Comparison of ENCODE assay signal across 12 cellular contexts in genomic region chr5:175457466-175457865, GRCh38.
DNase-seq lines count a peak whose midpoint lies in the region; ATAC-seq and TF ChIP-seq lines count a peak whose summit lies in the region.
"Had no signal": no experiment of that assay in that cellular context is flagged by ENCODE, and none has a peak within 500 bp of the region (broad histone marks: within the 10 kb centered on the region; RNA-seq: fewer than 3 reads in every experiment).

No MANE protein-coding gene starts in this region.

- H3K9me3 ChIP-seq in Loucy (ENCODE audit: insufficient read depth, low read depth, low read length) = no peaks in the 10 kb centered on the region

- no peaks in the 10 kb centered on the region for H3F3A ChIP-seq in Loucy (ENCODE audit: low read depth)

- H3K4me1 ChIP-seq in Loucy (ENCODE audit: insufficient read depth, low read length, poor library complexity, severe bottlenecking) = no peaks in the 10 kb centered on the region

- no peaks in the 10 kb centered on the region for H3K79me2 ChIP-seq in Loucy (ENCODE audit: insufficient read depth, low read length)

- TF ChIP-seq CTCF in Loucy (conservative IDR thresholded peaks at IDR 0.05; ENCODE audit: low read length) = peak; percentile 18; the same call in 1 of the 2 replicates

- H2AFZ ChIP-seq in Loucy (ENCODE audit: low read length) = no peak overlapping the region

- H3K4me3 ChIP-seq in Loucy (ENCODE audit: low read length, poor library complexity, severe bottlenecking) = no peak overlapping the region

- H3K9ac ChIP-seq in Loucy (ENCODE audit: low read depth, low read length, poor library complexity, severe bottlenecking) = no peak overlapping the region

- no peaks in the 10 kb centered on the region for H3K27me3 ChIP-seq in Loucy (ENCODE audit: insufficient read depth, low read length, poor library complexity, severe bottlenecking)

- H3K36me3 ChIP-seq in Loucy (ENCODE audit: insufficient read depth, low read length) = no peaks in the 10 kb centered on the region

- in situ Hi-C loops in ACHN (cut with HindIII; ENCODE audit: low pct_ligation_motif_present, low pct_unique_long_range_greater_than_20kb, low sequenced_read_pairs) = no loop called here

- DNase-seq in ACHN = peak; percentile 33
- DNase-seq in foreskin melanocyte = no peak
- DNase-seq in NCI-H446 treated with DMSO at 0.1 percent for 48 hours (lab: John Stamatoyannopoulos, UW) = no peak
- no peak for DNase-seq in stimulated activated CD4-positive, alpha-beta T cell treated with anti-CD3 and anti-CD28 coated beads, Interleukin-12 subunit alpha, Interleukin-12 subunit beta, amount 100 ng/mL, for 4 hours
- no peak for DNase-seq in effector CD4-positive, alpha-beta T cell
- DNase-seq: activated T-cell treated with anti-CD3 and anti-CD28 coated beads, Interleukin-2, amount 50 U/mL, for 4 hours; CD4-positive, alpha-beta memory T cell; endodermal cell; SHP77 had no signal

- H3K9me2 ChIP-seq in Loucy (replicated peaks; ENCODE audit: low read depth, low read length) = no peaks in the 10 kb centered on the region

- no peaks in the 10 kb centered on the region for H4K20me1 ChIP-seq in Loucy (ENCODE audit: insufficient read depth, low read length, poor library complexity, severe bottlenecking)

- ATAC-seq in GM18909 (IDR thresholded peaks at IDR 0.05; ENCODE audit: poor library complexity, unreplicated experiment) (peak; percentile 91), HG02763 (IDR thresholded peaks at IDR 0.05; ENCODE audit: unreplicated experiment) (peak; percentile 89)

- no peak overlapping the region for H3K4me2 ChIP-seq in Loucy (ENCODE audit: low read depth, low read length, poor library complexity, severe bottlenecking)
